In genomic region chr6:138088307-138088744, GRCh38 we compare ENCODE assay signal across 9 cellular contexts. TPM values are rescaled to one million over a fixed set of nuclear protein-coding genes. Genes with fewer than 3 reads are reported as not detected.
A peak's percentile ranks its signal among the peaks of the same experiment; 100 is the strongest.
DNase-seq lines count a peak whose midpoint lies in the region; ATAC-seq and TF ChIP-seq lines count a peak whose summit lies in the region.
"Had no signal": no experiment of that assay in that cellular context is flagged by ENCODE, and none has a peak within 500 bp of the region (broad histone marks: within the 10 kb centered on the region; RNA-seq: fewer than 3 reads in every experiment).

No MANE protein-coding gene starts in this region.

- peak; percentile 92 for DNase-seq in HFFc6
- no peak for DNase-seq in RWPE2 (ENCODE audit: low spot score)
- DNase-seq in foreskin keratinocyte, result peak; percentile 95 to 97
- DNase-seq in ureter (ENCODE audit: low spot score), result peak; percentile 67
- no peak for DNase-seq in HuH-7 (ENCODE audit: low spot score)
- DNase-seq in stimulated activated CD4-positive, alpha-beta T cell treated with anti-CD3 and anti-CD28 coated beads, Interleukin-2, amount 100 ng/mL, for 24 hours, result no peak
- DNase-seq: activated CD8-positive, alpha-beta memory T cell treated with anti-CD3 and anti-CD28 coated beads, Interleukin-2, amount 10 ng/mL, durations not matched to agents 7 days and 5 days had no signal

- no peaks in the 10 kb centered on the region for H3K9me3 Mint-ChIP-seq in HFFc6

- peak overlapping the region; percentile 70 for H3K4me3 Mint-ChIP-seq in HFFc6
- H3K4me3 Mint-ChIP-seq: activated CD8-positive, alpha-beta memory T cell treated with anti-CD3 and anti-CD28 coated beads, Interleukin-2, amount 10 ng/mL, durations not matched to agents 7 days and 5 days had no signal

- no peaks in the 10 kb centered on the region for H3K9me3 ChIP-seq in RWPE2 (ENCODE audit: severe bottlenecking)
- H3K9me3 ChIP-seq: right atrium auricular region had no signal

- H3K36me3 ChIP-seq in RWPE2 (ENCODE audit: low read depth), result peaks cover 38% of the 10 kb centered on the region

- TF ChIP-seq CTCF in HFFc6 (IDR thresholded peaks at IDR 0.05), result no peak
- no peak for TF ChIP-seq CTCF in RWPE2 (IDR thresholded peaks at IDR 0.05; ENCODE audit: poor library complexity, severe bottlenecking)
- no peak for TF ChIP-seq CTCF in foreskin keratinocyte (conservative IDR thresholded peaks at IDR 0.05)

- peak overlapping the region; percentile 86 for H3K27ac Mint-ChIP-seq in HFFc6
- H3K27ac Mint-ChIP-seq: activated CD8-positive, alpha-beta memory T cell treated with anti-CD3 and anti-CD28 coated beads, Interleukin-2, amount 10 ng/mL, durations not matched to agents 7 days and 5 days had no signal

- H3K36me3 Mint-ChIP-seq in HFFc6 (ENCODE audit: low read depth), result peaks cover 14% of the 10 kb centered on the region; the same call in 1 of the 2 replicates

- no peaks in the 10 kb centered on the region for H3K27me3 Mint-ChIP-seq in HFFc6 (ENCODE audit: insufficient read depth)

- H3K27ac ChIP-seq in RWPE2 (ENCODE audit: poor library complexity, severe bottlenecking) (peak overlapping the region; percentile 90), foreskin keratinocyte (peak overlapping the region; percentile 91)
- H3K27ac ChIP-seq: right atrium auricular region had no signal

- H3K4me1 Mint-ChIP-seq in HFFc6 (ENCODE audit: low read depth), result peaks cover 39% of the 10 kb centered on the region
- H3K4me1 Mint-ChIP-seq: activated CD8-positive, alpha-beta memory T cell treated with anti-CD3 and anti-CD28 coated beads, Interleukin-2, amount 10 ng/mL, durations not matched to agents 7 days and 5 days had no signal

- no peak overlapping the region for H3K4me3 ChIP-seq in RWPE2 (ENCODE audit: severe bottlenecking)
- H3K4me3 ChIP-seq: right atrium auricular region had no signal

- peaks cover 38% of the 10 kb centered on the region for H3K4me1 ChIP-seq in RWPE2 (ENCODE audit: insufficient read depth, poor library complexity, severe bottlenecking)
- H3K4me1 ChIP-seq in foreskin keratinocyte, result peaks cover 32% of the 10 kb centered on the region
- H3K4me1 ChIP-seq: right atrium auricular region had no signal

- ATAC-seq in RWPE2 (ENCODE audit: low read depth) (peak; percentile 77), foreskin keratinocyte (peak; percentile 71), HG03460 (IDR thresholded peaks at IDR 0.05; ENCODE audit: unreplicated experiment) (no peak)
- ATAC-seq: activated CD8-positive, alpha-beta memory T cell treated with anti-CD3 and anti-CD28 coated beads, Interleukin-2, amount 10 ng/mL, durations not matched to agents 7 days and 5 days had no signal

- H3K27me3 ChIP-seq in RWPE2 (ENCODE audit: insufficient read depth, poor library complexity, severe bottlenecking), result no peaks in the 10 kb centered on the region
- H3K27me3 ChIP-seq in foreskin keratinocyte, result no peaks in the 10 kb centered on the region
- H3K27me3 ChIP-seq: right atrium auricular region had no signal

RNA-seq across cellular contexts. Expression of gene PERP, which starts 18.9 kb away (rescaled TPM):
- 10 to 100 TPM; 40.6 to 53.4 (median 47.9) TPM for total RNA-seq in HFFc6 (2021; fragmentation: NEBNext Ultra II Directional; extraction: Animal tissue kit (Norgen Biotek cat#: 25700))
- total RNA-seq in foreskin keratinocyte, result 293 and 297 TPM in 2 replicates
- 213 and 260 TPM in 2 replicates for polyA plus RNA-seq in foreskin keratinocyte
- total RNA-seq in ureter, result 95.5 TPM

Comparison
In these comparisons a context has a peak if more than half of its experiments do, and no peak if none do; other contexts are left out.
1. DNase-seq: peak in HFFc6 (single experiment), foreskin keratinocyte (2 of 2) and ureter (single experiment); none in RWPE2 (single experiment), HuH-7 (single experiment) and stimulated activated CD4-positive, alpha-beta T cell treated with anti-CD3 and anti-CD28 coated beads, Interleukin-2, amount 100 ng/mL, for 24 hours (0 of 2).